Comparison of ENCODE assay signal across 1 cellular context in the genomic region with DNA sequence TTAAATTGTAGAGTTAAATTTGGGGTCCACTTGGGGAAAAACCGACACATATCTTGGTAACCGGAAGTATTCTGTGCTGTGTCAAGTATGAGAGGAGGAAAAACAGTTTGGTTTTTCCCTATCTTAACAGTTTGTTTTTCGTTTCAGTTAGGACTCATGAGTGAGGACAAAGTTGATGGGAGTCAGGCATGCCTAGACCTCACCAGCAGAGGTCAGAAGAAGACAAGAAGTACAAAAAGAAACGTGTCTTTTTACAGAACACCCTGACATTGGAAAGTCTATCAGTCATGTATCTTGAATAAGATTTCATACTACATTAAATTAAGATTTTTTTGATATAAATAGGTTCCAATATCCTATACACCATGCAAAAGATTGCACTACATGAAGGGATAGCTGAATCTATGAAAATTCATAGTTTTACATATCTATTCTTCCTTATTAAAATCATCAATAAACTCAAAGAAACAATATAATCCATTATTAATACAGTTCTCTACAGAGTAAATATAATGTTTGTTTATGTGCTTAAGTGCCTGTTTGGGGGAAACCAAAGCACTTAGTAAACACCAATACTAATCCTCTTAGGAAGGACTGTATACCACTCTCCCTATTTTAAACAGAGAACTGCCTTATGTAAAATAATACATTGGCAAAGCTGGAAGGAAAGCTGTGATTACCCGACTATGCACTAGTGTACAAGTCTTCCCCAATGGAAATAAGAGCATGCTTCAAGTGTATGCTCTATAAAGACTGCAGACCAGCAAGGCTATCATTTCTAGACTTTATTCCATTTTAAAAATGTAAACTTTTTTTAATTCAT.
TF ChIP-seq lines count a peak whose summit lies in the region.

No MANE protein-coding gene starts in this region.

TF ChIP-seq in GM23338, 12 proteins besides CTCF, POLR2A, EP300 and RAD21 (continued from another document):
- TF ChIP-seq, protein P1, sequence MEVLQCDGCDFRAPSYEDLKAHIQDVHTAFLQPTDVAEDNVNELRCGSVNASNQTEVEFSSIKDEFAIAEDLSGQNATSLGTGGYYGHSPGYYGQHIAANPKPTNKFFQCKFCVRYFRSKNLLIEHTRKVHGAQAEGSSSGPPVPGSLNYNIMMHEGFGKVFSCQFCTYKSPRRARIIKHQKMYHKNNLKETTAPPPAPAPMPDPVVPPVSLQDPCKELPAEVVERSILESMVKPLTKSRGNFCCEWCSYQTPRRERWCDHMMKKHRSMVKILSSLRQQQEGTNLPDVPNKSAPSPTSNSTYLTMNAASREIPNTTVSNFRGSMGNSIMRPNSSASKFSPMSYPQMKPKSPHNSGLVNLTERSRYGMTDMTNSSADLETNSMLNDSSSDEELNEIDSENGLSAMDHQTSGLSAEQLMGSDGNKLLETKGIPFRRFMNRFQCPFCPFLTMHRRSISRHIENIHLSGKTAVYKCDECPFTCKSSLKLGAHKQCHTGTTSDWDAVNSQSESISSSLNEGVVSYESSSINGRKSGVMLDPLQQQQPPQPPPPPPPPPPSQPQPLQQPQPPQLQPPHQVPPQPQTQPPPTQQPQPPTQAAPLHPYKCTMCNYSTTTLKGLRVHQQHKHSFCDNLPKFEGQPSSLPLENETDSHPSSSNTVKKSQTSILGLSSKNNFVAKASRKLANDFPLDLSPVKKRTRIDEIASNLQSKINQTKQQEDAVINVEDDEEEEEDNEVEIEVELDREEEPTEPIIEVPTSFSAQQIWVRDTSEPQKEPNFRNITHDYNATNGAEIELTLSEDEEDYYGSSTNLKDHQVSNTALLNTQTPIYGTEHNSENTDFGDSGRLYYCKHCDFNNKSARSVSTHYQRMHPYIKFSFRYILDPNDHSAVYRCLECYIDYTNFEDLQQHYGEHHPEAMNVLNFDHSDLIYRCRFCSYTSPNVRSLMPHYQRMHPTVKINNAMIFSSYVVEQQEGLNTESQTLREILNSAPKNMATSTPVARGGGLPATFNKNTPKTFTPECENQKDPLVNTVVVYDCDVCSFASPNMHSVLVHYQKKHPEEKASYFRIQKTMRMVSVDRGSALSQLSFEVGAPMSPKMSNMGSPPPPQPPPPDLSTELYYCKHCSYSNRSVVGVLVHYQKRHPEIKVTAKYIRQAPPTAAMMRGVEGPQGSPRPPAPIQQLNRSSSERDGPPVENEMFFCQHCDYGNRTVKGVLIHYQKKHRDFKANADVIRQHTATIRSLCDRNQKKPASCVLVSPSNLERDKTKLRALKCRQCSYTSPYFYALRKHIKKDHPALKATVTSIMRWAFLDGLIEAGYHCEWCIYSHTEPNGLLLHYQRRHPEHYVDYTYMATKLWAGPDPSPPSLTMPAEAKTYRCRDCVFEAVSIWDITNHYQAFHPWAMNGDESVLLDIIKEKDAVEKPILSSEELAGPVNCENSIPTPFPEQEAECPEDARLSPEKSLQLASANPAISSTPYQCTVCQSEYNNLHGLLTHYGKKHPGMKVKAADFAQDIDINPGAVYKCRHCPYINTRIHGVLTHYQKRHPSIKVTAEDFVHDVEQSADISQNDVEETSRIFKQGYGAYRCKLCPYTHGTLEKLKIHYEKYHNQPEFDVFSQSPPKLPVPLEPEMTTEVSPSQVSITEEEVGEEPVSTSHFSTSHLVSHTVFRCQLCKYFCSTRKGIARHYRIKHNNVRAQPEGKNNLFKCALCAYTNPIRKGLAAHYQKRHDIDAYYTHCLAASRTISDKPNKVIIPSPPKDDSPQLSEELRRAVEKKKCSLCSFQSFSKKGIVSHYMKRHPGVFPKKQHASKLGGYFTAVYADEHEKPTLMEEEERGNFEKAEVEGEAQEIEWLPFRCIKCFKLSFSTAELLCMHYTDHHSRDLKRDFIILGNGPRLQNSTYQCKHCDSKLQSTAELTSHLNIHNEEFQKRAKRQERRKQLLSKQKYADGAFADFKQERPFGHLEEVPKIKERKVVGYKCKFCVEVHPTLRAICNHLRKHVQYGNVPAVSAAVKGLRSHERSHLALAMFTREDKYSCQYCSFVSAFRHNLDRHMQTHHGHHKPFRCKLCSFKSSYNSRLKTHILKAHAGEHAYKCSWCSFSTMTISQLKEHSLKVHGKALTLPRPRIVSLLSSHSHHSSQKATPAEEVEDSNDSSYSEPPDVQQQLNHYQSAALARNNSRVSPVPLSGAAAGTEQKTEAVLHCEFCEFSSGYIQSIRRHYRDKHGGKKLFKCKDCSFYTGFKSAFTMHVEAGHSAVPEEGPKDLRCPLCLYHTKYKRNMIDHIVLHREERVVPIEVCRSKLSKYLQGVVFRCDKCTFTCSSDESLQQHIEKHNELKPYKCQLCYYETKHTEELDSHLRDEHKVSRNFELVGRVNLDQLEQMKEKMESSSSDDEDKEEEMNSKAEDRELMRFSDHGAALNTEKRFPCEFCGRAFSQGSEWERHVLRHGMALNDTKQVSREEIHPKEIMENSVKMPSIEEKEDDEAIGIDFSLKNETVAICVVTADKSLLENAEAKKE (CRISPR knock-in tag; IDR thresholded peaks at IDR 0.05) = no peak
- no peak for TF ChIP-seq ZNF331 (CRISPR knock-in tag; IDR thresholded peaks at IDR 0.05; ENCODE audit: low read depth)
- TF ChIP-seq, protein P2, sequence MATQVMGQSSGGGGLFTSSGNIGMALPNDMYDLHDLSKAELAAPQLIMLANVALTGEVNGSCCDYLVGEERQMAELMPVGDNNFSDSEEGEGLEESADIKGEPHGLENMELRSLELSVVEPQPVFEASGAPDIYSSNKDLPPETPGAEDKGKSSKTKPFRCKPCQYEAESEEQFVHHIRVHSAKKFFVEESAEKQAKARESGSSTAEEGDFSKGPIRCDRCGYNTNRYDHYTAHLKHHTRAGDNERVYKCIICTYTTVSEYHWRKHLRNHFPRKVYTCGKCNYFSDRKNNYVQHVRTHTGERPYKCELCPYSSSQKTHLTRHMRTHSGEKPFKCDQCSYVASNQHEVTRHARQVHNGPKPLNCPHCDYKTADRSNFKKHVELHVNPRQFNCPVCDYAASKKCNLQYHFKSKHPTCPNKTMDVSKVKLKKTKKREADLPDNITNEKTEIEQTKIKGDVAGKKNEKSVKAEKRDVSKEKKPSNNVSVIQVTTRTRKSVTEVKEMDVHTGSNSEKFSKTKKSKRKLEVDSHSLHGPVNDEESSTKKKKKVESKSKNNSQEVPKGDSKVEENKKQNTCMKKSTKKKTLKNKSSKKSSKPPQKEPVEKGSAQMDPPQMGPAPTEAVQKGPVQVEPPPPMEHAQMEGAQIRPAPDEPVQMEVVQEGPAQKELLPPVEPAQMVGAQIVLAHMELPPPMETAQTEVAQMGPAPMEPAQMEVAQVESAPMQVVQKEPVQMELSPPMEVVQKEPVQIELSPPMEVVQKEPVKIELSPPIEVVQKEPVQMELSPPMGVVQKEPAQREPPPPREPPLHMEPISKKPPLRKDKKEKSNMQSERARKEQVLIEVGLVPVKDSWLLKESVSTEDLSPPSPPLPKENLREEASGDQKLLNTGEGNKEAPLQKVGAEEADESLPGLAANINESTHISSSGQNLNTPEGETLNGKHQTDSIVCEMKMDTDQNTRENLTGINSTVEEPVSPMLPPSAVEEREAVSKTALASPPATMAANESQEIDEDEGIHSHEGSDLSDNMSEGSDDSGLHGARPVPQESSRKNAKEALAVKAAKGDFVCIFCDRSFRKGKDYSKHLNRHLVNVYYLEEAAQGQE (IDR thresholded peaks at IDR 0.05; ENCODE audit: unreplicated experiment) = no peak
- TF ChIP-seq STAT1 (IDR thresholded peaks at IDR 0.05; ENCODE audit: unreplicated experiment) = no peak
